Comparison of ENCODE assay signal across 18 cellular contexts in genomic region chr1:111486431-111486830, GRCh38. TPM values are rescaled to one million over a fixed set of nuclear protein-coding genes. Genes with fewer than 3 reads are reported as not detected.
A peak's percentile ranks its signal among the peaks of the same experiment; 100 is the strongest.
DNase-seq lines count a peak whose midpoint lies in the region; ATAC-seq and TF ChIP-seq lines count a peak whose summit lies in the region.
"Had no signal": no experiment of that assay in that cellular context is flagged by ENCODE, and none has a peak within 500 bp of the region (broad histone marks: within the 10 kb centered on the region; RNA-seq: fewer than 3 reads in every experiment).

No MANE protein-coding gene starts in this region.

- H3K9me3 ChIP-seq in esophagus muscularis mucosa, result no peaks in the 10 kb centered on the region
- no peaks in the 10 kb centered on the region for H3K9me3 ChIP-seq in tibial nerve
- H3K9me3 ChIP-seq: BLaER1 treated with 17β-estradiol and CSF1 and Interleukin-3, amounts not matched to agents 10 nM and 100 nM had no signal

- no peak for TF ChIP-seq CTCF in RWPE1 (conservative IDR thresholded peaks at IDR 0.05; ENCODE audit: low read depth)
- no peak for TF ChIP-seq CTCF in esophagus muscularis mucosa (IDR thresholded peaks at IDR 0.05)
- TF ChIP-seq CTCF in tibial nerve (IDR thresholded peaks at IDR 0.05), result no peak

- ATAC-seq in GM19328 (IDR thresholded peaks at IDR 0.05; ENCODE audit: unreplicated experiment), result no peak
- ATAC-seq: GM12878 had no signal

- peaks cover 6 to 17% (median 7%) of the 10 kb centered on the region in 4 donors for H3K4me1 ChIP-seq in esophagus muscularis mucosa
- H3K4me1 ChIP-seq in tibial nerve, result peaks cover 0 to 13% (median 0%) of the 10 kb centered on the region in 4 donors

- H3K27ac ChIP-seq in RWPE1, result no peak overlapping the region
- no peak overlapping the region for H3K27ac ChIP-seq in esophagus muscularis mucosa (replicated peaks in 1 of 4)
- H3K27ac ChIP-seq in temporal lobe (ENCODE audit: low read depth, low read length), result peak overlapping the region; percentile 73
- no peak overlapping the region for H3K27ac ChIP-seq in tibial nerve

- H3K36me3 ChIP-seq in esophagus muscularis mucosa, result no peaks in the 10 kb centered on the region
- H3K36me3 ChIP-seq in tibial nerve, result no peaks in the 10 kb centered on the region
- H3K36me3 ChIP-seq: BLaER1 treated with 17β-estradiol and CSF1 and Interleukin-3, amounts not matched to agents 10 nM and 100 nM had no signal

- POLR2A ChIA-PET in RWPE1 (lab: Yijun Ruan, JAX; ENCODE audit: low non-redundant PET), result no interaction called here

- DNase-seq in HT1080 (ENCODE audit: low read depth) (peak; percentile 40), RWPE1 (ENCODE audit: low spot score) (peak; percentile 12), esophagus muscularis mucosa (ENCODE audit: extremely low spot score) (peak; percentile 79), tibial nerve (ENCODE audit: low spot score in 2 of 2) (no peak), NCI-H2196 (lab: John Stamatoyannopoulos, UW; ENCODE audit: unreplicated experiment) (no peak)
- DNase-seq: ACHN; CD4-positive, CD25-positive, alpha-beta regulatory T cell; DMS 273 treated with DMSO at 0.1 percent for 48 hours; GOT3; H9 had no signal

- WGBS in esophagus muscularis mucosa, result 93% methylated on average over 7 of the region's 7 CpGs
- 95 to 99% methylated on average over 7 of the region's 7 CpGs for WGBS in tibial nerve, 2 donors

- CTCF ChIA-PET in RWPE1 (lab: Yijun Ruan, JAX), result interaction anchor here (1.2 kb wide), 1 partner anchor 22 kb away, joined by 3 read pairs; no protein-coding TSS in a partner anchor

- TF ChIP-seq EP300 in esophagus muscularis mucosa (IDR thresholded peaks at IDR 0.05) (no peak), tibial nerve (IDR thresholded peaks at IDR 0.05) (no peak)

- H3K27me3 ChIP-seq in esophagus muscularis mucosa (no peaks in the 10 kb centered on the region), tibial nerve (no peaks in the 10 kb centered on the region)
- H3K27me3 ChIP-seq: BLaER1 treated with 17β-estradiol and CSF1 and Interleukin-3, amounts not matched to agents 10 nM and 100 nM had no signal

- TF ChIP-seq POLR2A in esophagus muscularis mucosa (IDR thresholded peaks at IDR 0.05; ENCODE audit: low read depth) (no peak), tibial nerve (IDR thresholded peaks at IDR 0.05) (no peak)

- H3K4me3 ChIP-seq in esophagus muscularis mucosa (no peak overlapping the region), tibial nerve (no peak overlapping the region)
- H3K4me3 ChIP-seq: BLaER1 treated with 17β-estradiol and CSF1 and Interleukin-3, amounts not matched to agents 10 nM and 100 nM; GM12878 had no signal

- intact Hi-C loops in esophagus muscularis mucosa (cut with DNase I), result no loop called here

RNA-seq across cellular contexts. Expression of gene C1orf162, which starts 12.6 kb away (rescaled TPM):
- total RNA-seq in HT1080 (2014; rRNA removed; shearing (Covaris generic)), result 0.42 and 0.63 TPM in 2 replicates
- polyA plus RNA-seq in HT1080 (2015; cell fraction: cytosol; rRNA removed), result 0.17 and 0.27 TPM in 2 replicates
- 1.5 and 2.4 TPM in 2 replicates for polyA plus RNA-seq in HT1080 (2015; cell fraction: nucleus; rRNA removed)
- 10 to 100 TPM in 3 of 4 donors, 1 to 10 TPM in 1; 7.5 to 23.0 (median 12.2) TPM for total RNA-seq in esophagus muscularis mucosa
- total RNA-seq in temporal lobe, result 0.49 TPM
- 10 to 100 TPM; 19.4 to 59.1 (median 31.8) TPM for total RNA-seq in tibial nerve
- total RNA-seq: A172, H9, HT-29 had no signal

RNA-seq across cellular contexts. Expression of gene ADORA3, which starts 17.0 kb away (rescaled TPM):
- not detected in 2 replicates for total RNA-seq in HT1080 (2014; rRNA removed; shearing (Covaris generic))
- polyA plus RNA-seq in HT1080 (2015; cell fraction: cytosol; rRNA removed), result 0.26 TPM in 1 of 2 replicates, not detected in the other
- polyA plus RNA-seq in HT1080 (2015; cell fraction: nucleus; rRNA removed), result not detected in 2 replicates
- total RNA-seq in esophagus muscularis mucosa (10 to 100 TPM in 1 of 4 donors, 1 to 10 TPM in 3; 4.9 to 13.3 (median 5.1) TPM), temporal lobe (0.74 TPM), tibial nerve (10 to 100 TPM in 2 of 4 donors, 1 to 10 TPM in 2; 5.3 to 17.5 (median 9.9) TPM)
- total RNA-seq: A172; CD4-positive, CD25-positive, alpha-beta regulatory T cell; G401; H9; HT-29 had no signal
- polyA plus RNA-seq: CD4-positive, CD25-positive, alpha-beta regulatory T cell had no signal

RNA-seq across cellular contexts. Expression of gene TMIGD3, which starts 17.0 kb away (rescaled TPM):
- total RNA-seq in HT1080 (2014; rRNA removed; shearing (Covaris generic)), result not detected in 2 replicates
- not detected in 2 replicates for polyA plus RNA-seq in HT1080 (2015; cell fraction: cytosol; rRNA removed)
- not detected in 2 replicates for polyA plus RNA-seq in HT1080 (2015; cell fraction: nucleus; rRNA removed)
- total RNA-seq in esophagus muscularis mucosa, result 1 to 10 TPM; 1.7 to 2.6 (median 2.3) TPM
- total RNA-seq in temporal lobe, result 0.74 TPM
- 1 to 10 TPM in 2 of 4 donors, under 1 TPM in 2; 0.59 to 9.6 (median 2.3) TPM for total RNA-seq in tibial nerve
- total RNA-seq: A172; CD4-positive, CD25-positive, alpha-beta regulatory T cell; G401; H9; HT-29 had no signal
- polyA plus RNA-seq: CD4-positive, CD25-positive, alpha-beta regulatory T cell; GM12878; IgD-negative memory B cell had no signal

RNA-seq across cellular contexts. Expression of gene ATP5PB, which starts 37.2 kb away (rescaled TPM):
- 587 and 663 TPM in 2 replicates for total RNA-seq in HT1080 (2014; rRNA removed; shearing (Covaris generic))
- 278 and 436 TPM in 2 replicates for polyA plus RNA-seq in HT1080 (2015; cell fraction: cytosol; rRNA removed)
- 282 and 297 TPM in 2 replicates for polyA plus RNA-seq in HT1080 (2015; cell fraction: nucleus; rRNA removed)
- 100 to 1,000 TPM; 177 to 203 (median 192) TPM for total RNA-seq in esophagus muscularis mucosa
- total RNA-seq in temporal lobe, result 183 TPM
- total RNA-seq in tibial nerve, result 100 to 1,000 TPM in 2 of 4 donors, 10 to 100 TPM in 2; 91.2 to 176 (median 103) TPM

RNA-seq across cellular contexts. Expression of gene WDR77, which starts 37.4 kb away (rescaled TPM):
- total RNA-seq in HT1080 (2014; rRNA removed; shearing (Covaris generic)), result 114 and 129 TPM in 2 replicates
- polyA plus RNA-seq in HT1080 (2015; cell fraction: cytosol; rRNA removed), result 67.8 and 73.6 TPM in 2 replicates
- polyA plus RNA-seq in HT1080 (2015; cell fraction: nucleus; rRNA removed), result 67.2 and 77.5 TPM in 2 replicates
- total RNA-seq in esophagus muscularis mucosa (10 to 100 TPM; 20.8 to 27.6 (median 25.7) TPM), temporal lobe (15.0 TPM), tibial nerve (10 to 100 TPM; 20.8 to 38.1 (median 30.4) TPM)

Comparison
In these comparisons a context has a peak if more than half of its experiments do, and no peak if none do; other contexts are left out.
1. DNase-seq: peak in HT1080 (single experiment), RWPE1 (single experiment) and esophagus muscularis mucosa (single experiment); none in tibial nerve (0 of 2) and NCI-H2196 (single experiment).